Comparison of ENCODE assay signal across 9 cellular contexts in genomic region chr14:76710093-76711010, GRCh38. TPM values are rescaled to one million over a fixed set of nuclear protein-coding genes. Genes with fewer than 3 reads are reported as not detected.
A peak's percentile ranks its signal among the peaks of the same experiment; 100 is the strongest.
DNase-seq lines count a peak whose midpoint lies in the region; ATAC-seq, FAIRE-seq and TF ChIP-seq lines count a peak whose summit lies in the region.
"Had no signal": no experiment of that assay in that cellular context is flagged by ENCODE, and none has a peak within 500 bp of the region (broad histone marks: within the 10 kb centered on the region; RNA-seq: fewer than 3 reads in every experiment).

No MANE protein-coding gene starts in this region.

- intact Hi-C loops in K562 (cut with micrococcal nuclease) (loop anchor here (1.0 kb wide), 1 partner anchor 75 kb away; no protein-coding TSS in a partner anchor), stomach (cut with DNase I; ENCODE audit: low total_unique reads) (no loop called here)

- TF ChIP-seq CTCF in K562 (IDR thresholded peaks at IDR 0.05 in 2 of 3, conservative IDR thresholded peaks at IDR 0.05 in 1 of 3; ENCODE audit: insufficient read depth in 2 of 3, low read depth in 1 of 3, low read length in 3 of 3) (peak; percentile 63 to 76 (median 64)), stomach (IDR thresholded peaks at IDR 0.05) (peak in 5 of 7 experiments; percentile 56 to 78 (median 67))

- no peak overlapping the region for H3K9ac ChIP-seq in K562 (ENCODE audit: insufficient read depth in 1 of 2, low read depth in 2 of 2, low read length in 2 of 2)

- TF ChIP-seq RAD21 in K562 (CRISPR knock-in tag; conservative IDR thresholded peaks at IDR 0.05 in 1 of 2, IDR thresholded peaks at IDR 0.05 in 1 of 2), result peak; percentile 73 to 83

- H3K36me3 Mint-ChIP-seq in T-helper 2 cell treated with Interferon-gamma antibody and Interleukin-4, amounts not matched to agents 5 μg/mL and 100 μg/mL, for 36 hours (ENCODE audit: low read depth), result no peaks in the 10 kb centered on the region

- no peaks in the 10 kb centered on the region for H3K9me1 ChIP-seq in K562 (ENCODE audit: control insufficient read depth, insufficient read depth, low read length)

- H2AFZ ChIP-seq in K562 (ENCODE audit: low read depth, low read length), result no peak overlapping the region

- H3K4me2 ChIP-seq in K562 (ENCODE audit: insufficient read depth, low read length), result no peak overlapping the region

- 6% methylated on average over 12 of the region's 12 CpGs for WGBS in K562 (ENCODE audit: insufficient coverage, low coverage, missing lambda C conversion rate)
- WGBS in stomach, 5 donors, result 24 to 28% (median 26%) methylated on average over 12 of the region's 12 CpGs

- TF ChIP-seq POLR2A in K562 (conservative IDR thresholded peaks at IDR 0.05) (no peak), stomach (IDR thresholded peaks at IDR 0.05) (no peak)

- no peak overlapping the region for H3K4me3 Mint-ChIP-seq in T-helper 2 cell treated with Interferon-gamma antibody and Interleukin-4, amounts not matched to agents 5 μg/mL and 100 μg/mL, for 36 hours
- H3K4me3 Mint-ChIP-seq: T-helper 1 cell treated with Interleukin-12 subunit alpha and Interleukin-12 subunit beta and Interleukin-4 antibody, amounts not matched to agents 30 μg/mL and 1 μg/mL, for 36 hours had no signal

- H3K36me3 ChIP-seq in K562 (ENCODE audit: control insufficient read depth, insufficient read depth, low read length) (no peaks in the 10 kb centered on the region), stomach (no peaks in the 10 kb centered on the region)

- TF ChIP-seq EP300 in K562 (IDR thresholded peaks at IDR 0.05; ENCODE audit: low read length), result no peak
- no peak for TF ChIP-seq EP300 in stomach (IDR thresholded peaks at IDR 0.05)

- H3K79me2 ChIP-seq in K562 (ENCODE audit: control insufficient read depth, insufficient read depth, low read length), result no peaks in the 10 kb centered on the region

- peak; percentile 62 for FAIRE-seq in K562 (lab: Jason Lieb, UNC)

- H3K4me1 Mint-ChIP-seq in T-helper 2 cell treated with Interferon-gamma antibody and Interleukin-4, amounts not matched to agents 5 μg/mL and 100 μg/mL, for 36 hours (ENCODE audit: low read depth), result no peaks in the 10 kb centered on the region

- DNase-seq in D341Med (ENCODE audit: low spot score) (peak; percentile 54), HEK293T (ENCODE audit: extremely low spot score) (peak; percentile 61), NCI-H82 treated with DMSO at 0.1 percent for 48 hours (lab: John Stamatoyannopoulos, UW; ENCODE audit: unreplicated experiment) (peak; percentile 40), K562 (ENCODE audit: extremely low read depth in 1 of 4, low spot score in 3 of 4) (peak; percentile 22 to 59 (median 44)), inferior parietal cortex (ENCODE audit: extremely low spot score) (peak; percentile 89), stomach (no peak), T-helper 9 cell (no peak)
- no peak for DNase-seq in T-helper 2 cell treated with Interferon-gamma antibody and Interleukin-4, amounts not matched to agents 5 μg/mL and 100 μg/mL, for 36 hours (ENCODE audit: low spot score)

- BruUV-seq in K562 (replicated peaks; lab: Mats Ljungman, UMichigan), result no TSS peak

- no peak overlapping the region for H3K27ac ChIP-seq in K562 (ENCODE audit: extremely low read depth, low read depth, low read length)
- H3K27ac ChIP-seq in stomach, result no peak overlapping the region

- peak; percentile 76 for ATAC-seq in K562

- H3K27me3 ChIP-seq in K562 (ENCODE audit: control insufficient read depth in 2 of 2, insufficient read depth in 2 of 2, low read length in 2 of 2) (peaks cover 2 to 19% of the 10 kb centered on the region in 2 experiments; a peak in 4 of 5 replicates), stomach (peaks cover 0 to 13% (median 0%) of the 10 kb centered on the region in 3 donors)

- in situ Hi-C loops in K562 (cut with MboI), result loop anchor here (5.0 to 25.0 kb wide), 3 partner anchors 72 to 352 kb away; no protein-coding TSS in a partner anchor

- POLR2A ChIA-PET in HEK293T (lab: Yijun Ruan, JAX) (interaction anchor here (0.6 to 1.7 kb wide), 2 partner anchors 75 to 100 kb away, joined by 3 to 4 read pairs; no protein-coding TSS in a partner anchor), K562 (lab: Yijun Ruan, JAX) (interaction anchor here (0.6 to 1.2 kb wide), 4 partner anchors 20 to 330 kb away, joined by 3 to 4 read pairs (median 3); no protein-coding TSS in a partner anchor)

- CTCF ChIA-PET in HEK293T (lab: Yijun Ruan, JAX), result interaction anchor here (0.6 to 6.3 kb wide), 10 partner anchors 10 to 527 kb away, joined by 3 to 69 read pairs (median 5); no protein-coding TSS in a partner anchor
- CTCF ChIA-PET in K562 (lab: Yijun Ruan, JAX; ENCODE audit: low intra/inter-chr PET ratio), result interaction anchor here (0.8 to 2.6 kb wide), 2 partner anchors 74 to 385 kb away, joined by 3 to 21 read pairs; no protein-coding TSS in a partner anchor

- no peaks in the 10 kb centered on the region for H3K9me3 Mint-ChIP-seq in T-helper 2 cell treated with Interferon-gamma antibody and Interleukin-4, amounts not matched to agents 5 μg/mL and 100 μg/mL, for 36 hours
- H3K9me3 Mint-ChIP-seq: T-helper 1 cell treated with Interleukin-12 subunit alpha and Interleukin-12 subunit beta and Interleukin-4 antibody, amounts not matched to agents 30 μg/mL and 1 μg/mL, for 36 hours had no signal

- H3K4me3 ChIP-seq in K562 (no peak overlapping the region), stomach (no peak overlapping the region)

- no peaks in the 10 kb centered on the region for H3K9me3 ChIP-seq in K562 (replicated peaks; ENCODE audit: control insufficient read depth, insufficient read depth, low read depth, low read length)
- H3K9me3 ChIP-seq in stomach, result no peaks in the 10 kb centered on the region

- H4K20me1 ChIP-seq in K562 (replicated peaks; ENCODE audit: control insufficient read depth, insufficient read depth, low read length), result no peaks in the 10 kb centered on the region

- no peak overlapping the region for H3K27ac Mint-ChIP-seq in T-helper 2 cell treated with Interferon-gamma antibody and Interleukin-4, amounts not matched to agents 5 μg/mL and 100 μg/mL, for 36 hours
- H3K27ac Mint-ChIP-seq: T-helper 1 cell treated with Interleukin-12 subunit alpha and Interleukin-12 subunit beta and Interleukin-4 antibody, amounts not matched to agents 30 μg/mL and 1 μg/mL, for 36 hours had no signal

- peaks cover 0 to 4% of the 10 kb centered on the region in 2 experiments; a peak in 3 of 5 replicates for H3K4me1 ChIP-seq in K562 (replicated peaks in 1 of 2; ENCODE audit: control insufficient read depth in 2 of 2, insufficient read depth in 2 of 2, low read length in 2 of 2)
- H3K4me1 ChIP-seq in stomach, result peaks cover 0 to 5% (median 0%) of the 10 kb centered on the region in 4 donors

- no peaks in the 10 kb centered on the region for H3K27me3 Mint-ChIP-seq in T-helper 2 cell treated with Interferon-gamma antibody and Interleukin-4, amounts not matched to agents 5 μg/mL and 100 μg/mL, for 36 hours (ENCODE audit: low read depth)

TF ChIP-seq in HEK293T, 16 proteins besides CTCF, POLR2A, EP300 and RAD21:
- no peak for TF ChIP-seq BHLHE40 (IDR thresholded peaks at IDR 0.05; ENCODE audit: borderline replicate concordance)
- no peak for TF ChIP-seq NFRKB (IDR thresholded peaks at IDR 0.05)
- TF ChIP-seq ELF4 (IDR thresholded peaks at IDR 0.05), result no peak
- TF ChIP-seq HDGF (IDR thresholded peaks at IDR 0.05; ENCODE audit: borderline replicate concordance), result no peak
- no peak for TF ChIP-seq FOXA1 (IDR thresholded peaks at IDR 0.05)

TF ChIP-seq in K562, 482 proteins besides CTCF, POLR2A, EP300 and RAD21 (continues in another document):
- TF ChIP-seq PTRF (tag; IDR thresholded peaks at IDR 0.05) (no peak), TAF9B (IDR thresholded peaks at IDR 0.05; ENCODE audit: partially characterized antibody) (no peak), SMC3 (conservative IDR thresholded peaks at IDR 0.05; ENCODE audit: insufficient read depth, low read depth, low read length) (0 out of 2 replicates have a peak, but pooled peaks have one; percentile 13), MBD2 (IDR thresholded peaks at IDR 0.05; ENCODE audit: borderline replicate concordance, low read depth) (no peak)
- TF ChIP-seq, protein P1, sequence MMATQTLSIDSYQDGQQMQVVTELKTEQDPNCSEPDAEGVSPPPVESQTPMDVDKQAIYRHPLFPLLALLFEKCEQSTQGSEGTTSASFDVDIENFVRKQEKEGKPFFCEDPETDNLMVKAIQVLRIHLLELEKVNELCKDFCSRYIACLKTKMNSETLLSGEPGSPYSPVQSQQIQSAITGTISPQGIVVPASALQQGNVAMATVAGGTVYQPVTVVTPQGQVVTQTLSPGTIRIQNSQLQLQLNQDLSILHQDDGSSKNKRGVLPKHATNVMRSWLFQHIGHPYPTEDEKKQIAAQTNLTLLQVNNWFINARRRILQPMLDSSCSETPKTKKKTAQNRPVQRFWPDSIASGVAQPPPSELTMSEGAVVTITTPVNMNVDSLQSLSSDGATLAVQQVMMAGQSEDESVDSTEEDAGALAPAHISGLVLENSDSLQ (IDR thresholded peaks at IDR 0.05), result no peak

RNA-seq across cellular contexts. Expression of gene VASH1, which starts 50.9 kb away (rescaled TPM):
- total RNA-seq in K562 (2011; cell fraction: chromatin; rRNA removed; ENCODE audit: low replicate concordance), result 0.30 and 0.46 TPM in 2 replicates
- total RNA-seq in K562 (2011; cell fraction: nucleolus; rRNA removed), result 0.67 TPM in 1 of 2 replicates, not detected in the other
- 0.07 and 0.15 TPM in 2 replicates for total RNA-seq in K562 (2011; cell fraction: nucleoplasm; rRNA removed)
- total RNA-seq in K562 (2014; rRNA removed) (0.05 and 0.16 TPM in 2 replicates), K562 (2014; rRNA removed; fragmentation: Illumina TruSeq; extraction: Trizol) (0.11 and 0.22 TPM in 2 replicates), K562 (2015; rRNA removed; fragmentation: Illumina TruSeq; extraction: Trizol) (0.11 and 0.25 TPM in 2 replicates), K562 (2021) (0.16 and 0.27 TPM in 2 replicates), stomach (10 to 100 TPM in 3 of 5 donors, 1 to 10 TPM in 2; 4.9 to 15.4 (median 10.1) TPM)
- polyA plus RNA-seq in K562 (2011; rRNA removed) (0.15 and 0.43 TPM in 2 replicates), K562 (2014; fragmentation: Illumina TruSeq; extraction: Trizol) (0.03 and 0.11 TPM in 2 replicates), K562 (2014; fragmentation: Nextera tagmentation; extraction: Ambion mirVana) (under 1 TPM in 1 of 2 experiments, not detected in 1; 0.01 TPM), K562 (2014; rRNA removed) (0.16 and 0.49 TPM in 2 replicates), stomach (10 to 100 TPM in 1 of 3 donors, 1 to 10 TPM in 2; 2.7 to 10.5 (median 4.1) TPM)
- 0.18 and 0.55 TPM in 2 replicates for polyA plus RNA-seq in K562 (2011; cell fraction: cytosol; rRNA removed)
- polyA plus RNA-seq in K562 (2011; cell fraction: nucleus; rRNA removed), result 0.74 and 1.3 TPM in 2 replicates
- polyA plus RNA-seq in K562 (2012), result 0.46 and 0.48 TPM in 2 replicates
- polyA minus RNA-seq in K562 (2011; rRNA and poly(A)+ RNA removed), result 0.24 and 0.46 TPM in 2 replicates
- 0.73 and 0.76 TPM in 2 replicates for polyA minus RNA-seq in K562 (2011; cell fraction: cytosol; rRNA and poly(A)+ RNA removed)
- polyA minus RNA-seq in K562 (2011; cell fraction: nucleus; rRNA and poly(A)+ RNA removed), result 0.33 and 0.40 TPM in 2 replicates

Comparison
In these comparisons a context has a peak if more than half of its experiments do, and no peak if none do; other contexts are left out.
1. DNase-seq: peak in D341Med (single experiment), HEK293T (single experiment), NCI-H82 treated with DMSO at 0.1 percent for 48 hours (single experiment), K562 (4 of 4) and inferior parietal cortex (single experiment); none in stomach (single experiment), T-helper 9 cell (single experiment) and T-helper 2 cell treated with Interferon-gamma antibody and Interleukin-4, amounts not matched to agents 5 μg/mL and 100 μg/mL, for 36 hours (single experiment).